Comparison of ENCODE assay signal across 12 cellular contexts in genomic region chr5:169071-169727, GRCh38. TPM values are rescaled to one million over a fixed set of nuclear protein-coding genes. Genes with fewer than 3 reads are reported as not detected.
DNase-seq lines count a peak whose midpoint lies in the region; ATAC-seq and TF ChIP-seq lines count a peak whose summit lies in the region.
"Had no signal": no experiment of that assay in that cellular context is flagged by ENCODE, and none has a peak within 500 bp of the region (broad histone marks: within the 10 kb centered on the region; RNA-seq: fewer than 3 reads in every experiment).

No MANE protein-coding gene starts in this region.

- H3K23ac ChIP-seq in neuronal stem cell (ENCODE audit: low read depth, low read length, poor library complexity) = peak overlapping the region; percentile 11

- no peak overlapping the region for H2BK15ac ChIP-seq in neuronal stem cell (ENCODE audit: low read length)

- no CpG with 5 or more reads among the region's 32 CpGs for WGBS in neuronal stem cell (ENCODE audit: extremely low coverage in 2 of 2, insufficient read length in 2 of 2, insufficient replicate concordance in 1 of 2), 2 donors

- H3K14ac ChIP-seq in neuronal stem cell (ENCODE audit: low read length) = no peak overlapping the region

- no peaks in the 10 kb centered on the region for H3K9me3 ChIP-seq in neuronal stem cell (replicated peaks in 1 of 2; ENCODE audit: control insufficient read depth in 2 of 2, insufficient read depth in 1 of 2, low read depth in 1 of 2, low read length in 2 of 2)

- ATAC-seq in HG03521 (IDR thresholded peaks at IDR 0.05; ENCODE audit: unreplicated experiment) (no peak), GM19351 (IDR thresholded peaks at IDR 0.05; ENCODE audit: unreplicated experiment) (no peak)
- ATAC-seq: activated naive CD8-positive, alpha-beta T cell treated with anti-CD3 and anti-CD28 coated beads, Interleukin-2, amount 50 U/mL, for 24 hours had no signal

- no peak overlapping the region for H2BK120ac ChIP-seq in neuronal stem cell (ENCODE audit: low read depth, low read length)

- peaks cover 12 to 33% of the 10 kb centered on the region in 2 donors for H3K36me3 ChIP-seq in neuronal stem cell (replicated peaks in 1 of 2; ENCODE audit: control insufficient read depth in 2 of 2, insufficient read depth in 2 of 2, low read length in 2 of 2)

- H3K4me3 ChIP-seq in AG10803 (ENCODE audit: low read length) = no peak overlapping the region
- no peak overlapping the region for H3K4me3 ChIP-seq in fibroblast of pulmonary artery (replicated peaks; ENCODE audit: low read depth, low read length)
- H3K4me3 ChIP-seq in neuronal stem cell (ENCODE audit: low read length in 2 of 2) = no peak overlapping the region

- no peak for TF ChIP-seq CTCF in AG10803 (conservative IDR thresholded peaks at IDR 0.05; ENCODE audit: low read length)
- no peak for TF ChIP-seq CTCF in fibroblast of pulmonary artery (IDR thresholded peaks at IDR 0.05; ENCODE audit: low read length, missing control alignments)

- H3K18ac ChIP-seq in neuronal stem cell (ENCODE audit: low read length) = peak overlapping the region; percentile 42

- H4K8ac ChIP-seq in neuronal stem cell (ENCODE audit: low read depth, low read length) = peak overlapping the region; percentile 6

- H3K9ac ChIP-seq in neuronal stem cell (ENCODE audit: low read depth, low read length, poor library complexity) = no peak overlapping the region

- H2AK5ac ChIP-seq in neuronal stem cell (ENCODE audit: low read depth, low read length) = no peak overlapping the region

- no peak overlapping the region for H2AFZ ChIP-seq in neuronal stem cell (ENCODE audit: low read length)

- no peaks in the 10 kb centered on the region for H3K27me3 ChIP-seq in neuronal stem cell (ENCODE audit: control insufficient read depth in 3 of 3, insufficient read depth in 3 of 3, low read depth in 1 of 3, low read length in 3 of 3)

- H2BK12ac ChIP-seq in neuronal stem cell (ENCODE audit: low read length) = no peak overlapping the region

- no peak overlapping the region for H2BK5ac ChIP-seq in neuronal stem cell (ENCODE audit: low read length)

- H3K4me2 ChIP-seq in neuronal stem cell (ENCODE audit: insufficient read depth, low read length, poor library complexity, severe bottlenecking) = no peak overlapping the region

- no peaks in the 10 kb centered on the region for H3K79me1 ChIP-seq in neuronal stem cell (ENCODE audit: low read depth, low read length)

- no peak overlapping the region for H3K4ac ChIP-seq in neuronal stem cell (ENCODE audit: low read length)

- peaks cover 2 to 42% of the 10 kb centered on the region in 2 donors for H3K4me1 ChIP-seq in neuronal stem cell (ENCODE audit: control insufficient read depth in 2 of 2, insufficient read depth in 1 of 2, low read depth in 1 of 2, low read length in 2 of 2)

- DNase-seq in AG10803 (ENCODE audit: low read depth) (peak; percentile 49), SK-MEL-5 (ENCODE audit: low read depth, low spot score) (peak; percentile 28), fibroblast of pulmonary artery (ENCODE audit: low read depth) (peak; percentile 88), neuronal stem cell (ENCODE audit: low spot score) (no peak), GOT3 (lab: John Stamatoyannopoulos, UW) (no peak)
- no peak for DNase-seq in stimulated activated CD4-positive, alpha-beta T cell treated with anti-CD3 and anti-CD28 coated beads, Interleukin-2, amount 100 ng/mL, for 24 hours
- DNase-seq: activated naive CD8-positive, alpha-beta T cell treated with anti-CD3 and anti-CD28 coated beads, Interleukin-2, amount 50 U/mL, for 24 hours; CD4-positive, CD25-positive, alpha-beta regulatory T cell; KG1; kidney had no signal

- no peak overlapping the region for H4K91ac ChIP-seq in neuronal stem cell (ENCODE audit: low read depth, low read length, poor library complexity)

- no peak overlapping the region for H3K27ac ChIP-seq in neuronal stem cell (replicated peaks; ENCODE audit: low read length)

- in situ Hi-C loops in SK-MEL-5 (cut with HindIII; ENCODE audit: low pct_unique_long_range_greater_than_20kb, low sequenced_read_pairs) = no loop called here

RNA-seq across cellular contexts. Expression of gene LRRC14B, which starts 22.1 kb away (rescaled TPM):
- total RNA-seq in SK-MEL-5 (2014; rRNA removed; shearing (Covaris generic)) = not detected in 2 replicates
- polyA plus RNA-seq in SK-MEL-5 (2015; cell fraction: cytosol; rRNA removed) = not detected in 2 replicates
- polyA plus RNA-seq in SK-MEL-5 (2015; cell fraction: nucleus; rRNA removed) = not detected in 2 replicates
- 0.03 TPM for polyA plus RNA-seq in neuronal stem cell (2013, experiment 1 of 2)
- polyA plus RNA-seq in neuronal stem cell (2013, experiment 2 of 2) = not detected
- total RNA-seq: CD4-positive, CD25-positive, alpha-beta regulatory T cell; kidney had no signal
- polyA plus RNA-seq: CD4-positive, CD25-positive, alpha-beta regulatory T cell had no signal

RNA-seq across cellular contexts. Expression of gene CCDC127, which starts 48.8 kb away (rescaled TPM):
- total RNA-seq in SK-MEL-5 (2014; rRNA removed; shearing (Covaris generic)) = 7.4 and 9.9 TPM in 2 replicates
- polyA plus RNA-seq in SK-MEL-5 (2015; cell fraction: cytosol; rRNA removed) = 6.1 and 6.6 TPM in 2 replicates
- 3.1 and 3.2 TPM in 2 replicates for polyA plus RNA-seq in SK-MEL-5 (2015; cell fraction: nucleus; rRNA removed)
- 5.2 TPM for polyA plus RNA-seq in neuronal stem cell (2013, experiment 1 of 2)
- 5.1 TPM for polyA plus RNA-seq in neuronal stem cell (2013, experiment 2 of 2)

RNA-seq across cellular contexts. Expression of gene SDHA, which starts 48.9 kb away (rescaled TPM):
- total RNA-seq in SK-MEL-5 (2014; rRNA removed; shearing (Covaris generic)) = 129 and 140 TPM in 2 replicates
- 180 and 186 TPM in 2 replicates for polyA plus RNA-seq in SK-MEL-5 (2015; cell fraction: cytosol; rRNA removed)
- polyA plus RNA-seq in SK-MEL-5 (2015; cell fraction: nucleus; rRNA removed) = 80.6 and 121 TPM in 2 replicates
- 60.5 TPM for polyA plus RNA-seq in neuronal stem cell (2013, experiment 1 of 2)
- polyA plus RNA-seq in neuronal stem cell (2013, experiment 2 of 2) = 67.5 TPM

Comparison
In these comparisons a context has a peak if more than half of its experiments do, and no peak if none do; other contexts are left out.
1. DNase-seq: peak in AG10803 (single experiment), SK-MEL-5 (single experiment) and fibroblast of pulmonary artery (single experiment); none in neuronal stem cell (single experiment), stimulated activated CD4-positive, alpha-beta T cell treated with anti-CD3 and anti-CD28 coated beads, Interleukin-2, amount 100 ng/mL, for 24 hours (0 of 2) and GOT3 (single experiment).